20 cellular contexts compared by ENCODE assay signal in genomic region chr7:5117095-5117970, GRCh38.
DNase-seq lines count a peak whose midpoint lies in the region; ATAC-seq and TF ChIP-seq lines count a peak whose summit lies in the region.
"Had no signal": no experiment of that assay in that cellular context is flagged by ENCODE, and none has a peak within 500 bp of the region (broad histone marks: within the 10 kb centered on the region; RNA-seq: fewer than 3 reads in every experiment).

No MANE protein-coding gene starts in this region.

- H3K9me3 Mint-ChIP-seq in central memory CD8-positive, alpha-beta T cell = no peaks in the 10 kb centered on the region
- H3K9me3 Mint-ChIP-seq in nephron progenitor cell = peaks cover 12% of the 10 kb centered on the region

- H3K27ac ChIP-seq in right cardiac atrium (ENCODE audit: low read length) (no peak overlapping the region), aorta (ENCODE audit: low read depth in 1 of 2, low read length in 2 of 2) (no peak overlapping the region), mesendoderm (ENCODE audit: low read depth, low read length) (no peak overlapping the region)
- H3K27ac ChIP-seq: KMS-11, SJSA1 had no signal

- H3K18ac ChIP-seq in mesendoderm (ENCODE audit: low read length) = no peak overlapping the region

- H3K36me3 Mint-ChIP-seq in central memory CD8-positive, alpha-beta T cell (ENCODE audit: insufficient read depth) = peaks cover 6% of the 10 kb centered on the region
- H3K36me3 Mint-ChIP-seq in nephron progenitor cell (ENCODE audit: low read depth) = no peaks in the 10 kb centered on the region
- H3K36me3 Mint-ChIP-seq: CD4-positive, CD25-positive, alpha-beta regulatory T cell had no signal

- no peak overlapping the region for H3K9ac ChIP-seq in mesendoderm (ENCODE audit: low read length)
- H3K9ac ChIP-seq: KMS-11 had no signal

- H3K4ac ChIP-seq in mesendoderm (ENCODE audit: low read depth, low read length) = no peak overlapping the region

- H3K9me3 ChIP-seq in right cardiac atrium (ENCODE audit: control insufficient read depth, low read length) (no peaks in the 10 kb centered on the region), aorta (ENCODE audit: control insufficient read depth, low read length) (no peaks in the 10 kb centered on the region)
- H3K9me3 ChIP-seq: SJSA1 had no signal

- H3K23ac ChIP-seq in mesendoderm (ENCODE audit: low read length) = no peak overlapping the region

- no peak overlapping the region for H2BK5ac ChIP-seq in mesendoderm (ENCODE audit: low read length)

- H4K5ac ChIP-seq in mesendoderm (ENCODE audit: low read length) = no peak overlapping the region

- H2BK15ac ChIP-seq in mesendoderm (replicated peaks; ENCODE audit: low read depth) = no peak overlapping the region

- no peak for TF ChIP-seq CTCF in nephron progenitor cell (IDR thresholded peaks at IDR 0.05)

- intact Hi-C loops in right cardiac atrium (cut with DNase I) = no loop called here
- intact Hi-C loops in left cardiac atrium (cut with DNase I) = no loop called here
- intact Hi-C loops in aorta (cut with DNase I) = no loop called here

- H3K36me3 ChIP-seq in aorta (ENCODE audit: control insufficient read depth in 1 of 2, insufficient read depth in 2 of 2, low read length in 1 of 2) = no peaks in the 10 kb centered on the region
- no peaks in the 10 kb centered on the region for H3K36me3 ChIP-seq in mesendoderm (ENCODE audit: control insufficient read depth, insufficient read depth, low read length)
- H3K36me3 ChIP-seq: SJSA1 had no signal

- no peaks in the 10 kb centered on the region for H3K79me1 ChIP-seq in mesendoderm (ENCODE audit: low read length)

- H3K27ac Mint-ChIP-seq in central memory CD8-positive, alpha-beta T cell (ENCODE audit: low read depth) = peak overlapping the region; percentile 32
- peak overlapping the region; percentile 29 for H3K27ac Mint-ChIP-seq in nephron progenitor cell
- H3K27ac Mint-ChIP-seq: HFFc6 had no signal

- no peak overlapping the region for H3K56ac ChIP-seq in mesendoderm (ENCODE audit: low read length)

- H3K4me1 Mint-ChIP-seq in central memory CD8-positive, alpha-beta T cell = no peaks in the 10 kb centered on the region
- no peaks in the 10 kb centered on the region for H3K4me1 Mint-ChIP-seq in nephron progenitor cell
- H3K4me1 Mint-ChIP-seq: CD4-positive, CD25-positive, alpha-beta regulatory T cell had no signal

- WGBS in right cardiac atrium = 88% methylated on average over 56 of the region's 56 CpGs
- WGBS in aorta, 2 donors = 88 to 89% methylated on average over 52 to 56 of the region's 56 CpGs
- WGBS in mesendoderm (ENCODE audit: extremely low coverage, insufficient coverage, low lambda C conversion rate) = no CpG with 5 or more reads among the region's 56 CpGs

- no peaks in the 10 kb centered on the region for H3K27me3 ChIP-seq in right cardiac atrium (ENCODE audit: control insufficient read depth, insufficient read depth)
- no peaks in the 10 kb centered on the region for H3K27me3 ChIP-seq in aorta (ENCODE audit: control insufficient read depth in 1 of 2, insufficient read depth in 2 of 2, low read length in 1 of 2)
- H3K27me3 ChIP-seq in mesendoderm (ENCODE audit: insufficient read depth, low read length, poor library complexity) = no peaks in the 10 kb centered on the region
- H3K27me3 ChIP-seq: SJSA1 had no signal

- H3K27me3 Mint-ChIP-seq in central memory CD8-positive, alpha-beta T cell = no peaks in the 10 kb centered on the region
- peaks cover 10% of the 10 kb centered on the region for H3K27me3 Mint-ChIP-seq in nephron progenitor cell (ENCODE audit: low read depth, poor library complexity)
- H3K27me3 Mint-ChIP-seq: CD4-positive, CD25-positive, alpha-beta regulatory T cell had no signal

- no peak overlapping the region for H2BK120ac ChIP-seq in mesendoderm (ENCODE audit: low read depth, low read length)

- no peaks in the 10 kb centered on the region for H3K79me2 ChIP-seq in mesendoderm (ENCODE audit: control insufficient read depth, insufficient read depth, low read length)

- no peak overlapping the region for H3K4me3 Mint-ChIP-seq in central memory CD8-positive, alpha-beta T cell
- H3K4me3 Mint-ChIP-seq in nephron progenitor cell = no peak overlapping the region
- H3K4me3 Mint-ChIP-seq: CD4-positive, CD25-positive, alpha-beta regulatory T cell; HFFc6 had no signal

- no peak overlapping the region for H3K4me2 ChIP-seq in mesendoderm (ENCODE audit: low read length)
- H3K4me2 ChIP-seq: KMS-11 had no signal

- H3K4me1 ChIP-seq in right cardiac atrium (ENCODE audit: control insufficient read depth, insufficient read depth, low read length) = no peaks in the 10 kb centered on the region
- no peaks in the 10 kb centered on the region for H3K4me1 ChIP-seq in aorta (ENCODE audit: control insufficient read depth in 1 of 2, insufficient read depth in 2 of 2, low read length in 2 of 2)
- no peaks in the 10 kb centered on the region for H3K4me1 ChIP-seq in mesendoderm (ENCODE audit: control insufficient read depth, low read depth, low read length)
- H3K4me1 ChIP-seq: SJSA1 had no signal

- ATAC-seq in right cardiac atrium (peak; percentile 18 to 29), left cardiac atrium (no peak), aorta (ENCODE audit: low FRiP score) (peak; percentile 36), HG02973 (IDR thresholded peaks at IDR 0.05; ENCODE audit: unreplicated experiment) (no peak)
- ATAC-seq in central memory CD8-positive, alpha-beta T cell (replicated peaks; ENCODE audit: extremely low read depth, poor library complexity, severe bottlenecking) = no peak

- no peak overlapping the region for H2AK5ac ChIP-seq in mesendoderm (ENCODE audit: low read length)

- H4K8ac ChIP-seq in mesendoderm (ENCODE audit: low read depth, low read length) = no peak overlapping the region

- no peak for DNase-seq in right cardiac atrium
- no peak for DNase-seq in left cardiac atrium
- DNase-seq in central memory CD8-positive, alpha-beta T cell (ENCODE audit: low spot score in 2 of 2) = no peak
- no peak for DNase-seq in nephron progenitor cell
- peak in 1 of 2 donors; percentile 20 for DNase-seq in aorta
- DNase-seq in CD1c-positive myeloid dendritic cell (ENCODE audit: extremely low spot score) = no peak
- no peak for DNase-seq in mesendoderm
- DNase-seq: CD4-positive, CD25-positive, alpha-beta regulatory T cell; DMS153; DND-41; HFFc6; MM.1S; NCI-H2029; NCI-H446 treated with DMSO at 0.1 percent for 48 hours; NCI-H526 treated with DMSO at 0.1 percent for 48 hours; Right ventricle myocardium superior; RPMI8226 had no signal

- H3K4me3 ChIP-seq in right cardiac atrium (ENCODE audit: low read length) (no peak overlapping the region), aorta (ENCODE audit: low read length in 2 of 2) (no peak overlapping the region), mesendoderm (ENCODE audit: low read length) (no peak overlapping the region)
- H3K4me3 ChIP-seq: SJSA1 had no signal

Comparison
In these comparisons a context has a peak if more than half of its experiments do, and no peak if none do; other contexts are left out.
1. ATAC-seq: peak in right cardiac atrium (2 of 2) and aorta (single experiment); none in left cardiac atrium (0 of 2), central memory CD8-positive, alpha-beta T cell (single experiment) and HG02973 (single experiment).